ENCODE assay signal across 20 cellular contexts in the genomic region with DNA sequence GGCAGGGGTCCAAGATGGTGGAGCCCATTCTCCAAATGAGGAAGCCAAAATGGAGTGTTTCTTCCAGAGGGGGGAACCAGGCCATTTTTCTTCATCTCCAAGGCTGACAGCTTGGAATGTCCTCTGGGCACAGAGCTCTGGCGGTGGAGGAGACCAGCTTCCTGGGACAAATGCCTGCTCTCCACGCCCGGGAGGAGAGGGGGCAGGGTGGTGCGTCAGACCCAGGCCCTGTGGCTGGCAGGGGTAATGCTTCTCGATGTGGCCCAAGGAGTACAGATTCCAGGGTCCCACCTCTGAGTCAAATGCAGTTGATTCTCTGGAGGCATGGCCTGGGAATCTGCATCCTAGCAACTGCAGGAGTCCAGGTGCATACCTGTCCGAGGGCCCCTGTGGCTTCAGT. TPM values are rescaled to one million over a fixed set of nuclear protein-coding genes. Genes with fewer than 3 reads are reported as not detected.
"Had no signal": no experiment of that assay in that cellular context is flagged by ENCODE, and none has a peak within 500 bp of the region (broad histone marks: within the 10 kb centered on the region; RNA-seq: fewer than 3 reads in every experiment).

No MANE protein-coding gene starts in this region.

- DNase-seq: activated CD4-positive, alpha-beta memory T cell treated with anti-CD3 and anti-CD28 coated beads for 36 hours; activated CD4-positive, alpha-beta T cell treated with anti-CD3 and anti-CD28 coated beads for 4 hours; activated CD4-positive, CD25-positive, alpha-beta regulatory T cell; activated naive CD4-positive, alpha-beta T cell treated with Interleukin-2 at 50 U/mL for 16 hours; activated naive CD8-positive, alpha-beta T cell treated with anti-CD3 and anti-CD28 coated beads for 36 hours; activated T-cell treated with anti-CD3 and anti-CD28 coated beads, Interleukin-2, amount 50 U/mL, for 48 hours; body of pancreas; immature natural killer cell; kidney glomerular epithelial cell; nephron progenitor cell; occipital lobe; retina; stimulated activated CD4-positive, alpha-beta T cell treated with anti-CD3 and anti-CD28 coated beads, Interleukin-4, amount 100 ng/mL, for 4 hours; SW 1271; T-helper 17 cell; upper lobe of right lung had no signal

- H3K4me3 ChIP-seq: body of pancreas, cardiac muscle cell, SK-N-MC, upper lobe of right lung had no signal

- H3K9me3 ChIP-seq: upper lobe of right lung had no signal

- ATAC-seq: body of pancreas, T-helper 17 cell, upper lobe of right lung had no signal

- H3K4me1 ChIP-seq: upper lobe of right lung had no signal

- H3K36me3 ChIP-seq: cardiac muscle cell, upper lobe of right lung had no signal

- H3K27ac ChIP-seq: body of pancreas, cardiac muscle cell, epithelial cell of prostate, SK-N-MC, upper lobe of right lung had no signal

- H3K27me3 ChIP-seq: body of pancreas had no signal

RNA-seq across cellular contexts. Expression of gene ADRA2C, which starts 44.6 kb away (rescaled TPM):
- total RNA-seq: activated CD4-positive, alpha-beta memory T cell treated with anti-CD3 and anti-CD28 coated beads for 36 hours; activated naive CD8-positive, alpha-beta T cell treated with anti-CD3 and anti-CD28 coated beads for 36 hours; mononuclear cell; T-helper 17 cell had no signal
- polyA plus RNA-seq: immature natural killer cell had no signal
